In the genomic region with DNA sequence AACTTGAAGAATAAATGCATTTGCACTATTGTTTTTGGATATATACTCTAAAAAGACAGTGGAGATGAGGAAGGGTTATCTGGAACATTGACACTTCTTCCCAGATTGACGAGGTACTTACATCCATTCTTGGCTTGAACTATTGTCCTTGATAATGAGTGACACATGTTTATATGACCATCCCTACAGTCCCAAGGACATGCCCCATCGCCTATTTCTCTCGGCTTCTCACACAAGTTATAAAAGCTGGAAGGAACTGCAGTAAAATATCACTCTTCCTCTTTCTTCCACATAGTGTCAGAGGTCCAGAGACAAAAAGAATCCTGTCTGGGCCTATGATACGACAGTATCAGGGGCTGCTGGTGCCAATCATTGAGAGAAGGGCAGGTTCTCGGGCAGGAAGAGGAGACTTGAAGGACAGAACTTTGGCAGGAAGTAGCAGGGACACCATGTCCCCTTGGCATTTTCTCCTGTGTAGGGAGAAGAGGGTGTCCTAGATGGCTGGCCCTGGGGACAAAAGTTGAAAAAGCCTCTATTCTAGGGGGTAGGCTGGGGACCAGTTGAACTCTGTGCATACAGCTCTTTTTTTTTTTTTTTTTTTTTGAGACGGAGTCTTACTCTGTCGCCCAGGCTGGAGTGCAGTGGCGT, we compare ENCODE assay signal across 3 cellular contexts.
TF ChIP-seq lines count a peak whose summit lies in the region.

No MANE protein-coding gene starts in this region.

TF ChIP-seq in liver, 16 proteins besides CTCF, POLR2A, EP300 and RAD21:
- no peak for TF ChIP-seq FOXA1 (IDR thresholded peaks at IDR 0.05)
- TF ChIP-seq NR2F2 (IDR thresholded peaks at IDR 0.05): peak; percentile 75
TF ChIP-seq in liver: peak in this region for 1.

TF ChIP-seq in HepG2, 621 proteins besides CTCF, POLR2A, EP300 and RAD21:
- TF ChIP-seq ZNF549 (CRISPR knock-in tag; IDR thresholded peaks at IDR 0.05): no peak
- 0 out of 4 replicates have a peak, but pooled peaks of 1 of the 2 experiments have one; percentile 5 for TF ChIP-seq MAFK (conservative IDR thresholded peaks at IDR 0.05 in 1 of 2, IDR thresholded peaks at IDR 0.05 in 1 of 2; ENCODE audit: low read length in 2 of 2)

TF ChIP-seq in H1, 55 proteins besides CTCF, POLR2A, EP300 and RAD21:
- TF ChIP-seq HDAC6 (IDR thresholded peaks at IDR 0.05; ENCODE audit: low read depth, low read length) (no peak), JUND (IDR thresholded peaks at IDR 0.05; ENCODE audit: low read length) (no peak), SP4 (IDR thresholded peaks at IDR 0.05; ENCODE audit: low read length) (no peak), SUZ12 (IDR thresholded peaks at IDR 0.05; ENCODE audit: low read length) (no peak)
